Comparison of ENCODE assay signal across 1 cellular context in genomic region chr19:18493440-18494266, GRCh38.
TF ChIP-seq lines count a peak whose summit lies in the region.

No MANE protein-coding gene starts in this region.

TF ChIP-seq in WTC11, 78 proteins besides CTCF, POLR2A, EP300 and RAD21 (continued from another document):
- TF ChIP-seq, protein P1, sequence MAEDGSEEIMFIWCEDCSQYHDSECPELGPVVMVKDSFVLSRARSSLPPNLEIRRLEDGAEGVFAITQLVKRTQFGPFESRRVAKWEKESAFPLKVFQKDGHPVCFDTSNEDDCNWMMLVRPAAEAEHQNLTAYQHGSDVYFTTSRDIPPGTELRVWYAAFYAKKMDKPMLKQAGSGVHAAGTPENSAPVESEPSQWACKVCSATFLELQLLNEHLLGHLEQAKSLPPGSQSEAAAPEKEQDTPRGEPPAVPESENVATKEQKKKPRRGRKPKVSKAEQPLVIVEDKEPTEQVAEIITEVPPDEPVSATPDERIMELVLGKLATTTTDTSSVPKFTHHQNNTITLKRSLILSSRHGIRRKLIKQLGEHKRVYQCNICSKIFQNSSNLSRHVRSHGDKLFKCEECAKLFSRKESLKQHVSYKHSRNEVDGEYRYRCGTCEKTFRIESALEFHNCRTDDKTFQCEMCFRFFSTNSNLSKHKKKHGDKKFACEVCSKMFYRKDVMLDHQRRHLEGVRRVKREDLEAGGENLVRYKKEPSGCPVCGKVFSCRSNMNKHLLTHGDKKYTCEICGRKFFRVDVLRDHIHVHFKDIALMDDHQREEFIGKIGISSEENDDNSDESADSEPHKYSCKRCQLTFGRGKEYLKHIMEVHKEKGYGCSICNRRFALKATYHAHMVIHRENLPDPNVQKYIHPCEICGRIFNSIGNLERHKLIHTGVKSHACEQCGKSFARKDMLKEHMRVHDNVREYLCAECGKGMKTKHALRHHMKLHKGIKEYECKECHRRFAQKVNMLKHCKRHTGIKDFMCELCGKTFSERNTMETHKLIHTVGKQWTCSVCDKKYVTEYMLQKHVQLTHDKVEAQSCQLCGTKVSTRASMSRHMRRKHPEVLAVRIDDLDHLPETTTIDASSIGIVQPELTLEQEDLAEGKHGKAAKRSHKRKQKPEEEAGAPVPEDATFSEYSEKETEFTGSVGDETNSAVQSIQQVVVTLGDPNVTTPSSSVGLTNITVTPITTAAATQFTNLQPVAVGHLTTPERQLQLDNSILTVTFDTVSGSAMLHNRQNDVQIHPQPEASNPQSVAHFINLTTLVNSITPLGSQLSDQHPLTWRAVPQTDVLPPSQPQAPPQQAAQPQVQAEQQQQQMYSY (CRISPR knock-in tag; IDR thresholded peaks at IDR 0.05) = no peak
- TF ChIP-seq HMGA2 (CRISPR knock-in tag; IDR thresholded peaks at IDR 0.05) (no peak), ZNF423 (CRISPR knock-in tag; IDR thresholded peaks at IDR 0.05) (no peak), ZNF232 (CRISPR knock-in tag; IDR thresholded peaks at IDR 0.05) (no peak), JAZF1 (CRISPR knock-in tag; IDR thresholded peaks at IDR 0.05) (no peak), NR2C2 (CRISPR knock-in tag; IDR thresholded peaks at IDR 0.05) (no peak), NFATC4 (CRISPR knock-in tag; IDR thresholded peaks at IDR 0.05) (no peak), SP1 (CRISPR knock-in tag; conservative IDR thresholded peaks at IDR 0.05) (no peak), ZNF263 (CRISPR knock-in tag; IDR thresholded peaks at IDR 0.05; ENCODE audit: low read depth) (no peak), FOXJ3 (CRISPR knock-in tag; IDR thresholded peaks at IDR 0.05; ENCODE audit: borderline replicate concordance) (no peak)
- TF ChIP-seq, protein P2, sequence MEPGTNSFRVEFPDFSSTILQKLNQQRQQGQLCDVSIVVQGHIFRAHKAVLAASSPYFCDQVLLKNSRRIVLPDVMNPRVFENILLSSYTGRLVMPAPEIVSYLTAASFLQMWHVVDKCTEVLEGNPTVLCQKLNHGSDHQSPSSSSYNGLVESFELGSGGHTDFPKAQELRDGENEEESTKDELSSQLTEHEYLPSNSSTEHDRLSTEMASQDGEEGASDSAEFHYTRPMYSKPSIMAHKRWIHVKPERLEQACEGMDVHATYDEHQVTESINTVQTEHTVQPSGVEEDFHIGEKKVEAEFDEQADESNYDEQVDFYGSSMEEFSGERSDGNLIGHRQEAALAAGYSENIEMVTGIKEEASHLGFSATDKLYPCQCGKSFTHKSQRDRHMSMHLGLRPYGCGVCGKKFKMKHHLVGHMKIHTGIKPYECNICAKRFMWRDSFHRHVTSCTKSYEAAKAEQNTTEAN (CRISPR knock-in tag; IDR thresholded peaks at IDR 0.05) = no peak
- TF ChIP-seq, protein P3, sequence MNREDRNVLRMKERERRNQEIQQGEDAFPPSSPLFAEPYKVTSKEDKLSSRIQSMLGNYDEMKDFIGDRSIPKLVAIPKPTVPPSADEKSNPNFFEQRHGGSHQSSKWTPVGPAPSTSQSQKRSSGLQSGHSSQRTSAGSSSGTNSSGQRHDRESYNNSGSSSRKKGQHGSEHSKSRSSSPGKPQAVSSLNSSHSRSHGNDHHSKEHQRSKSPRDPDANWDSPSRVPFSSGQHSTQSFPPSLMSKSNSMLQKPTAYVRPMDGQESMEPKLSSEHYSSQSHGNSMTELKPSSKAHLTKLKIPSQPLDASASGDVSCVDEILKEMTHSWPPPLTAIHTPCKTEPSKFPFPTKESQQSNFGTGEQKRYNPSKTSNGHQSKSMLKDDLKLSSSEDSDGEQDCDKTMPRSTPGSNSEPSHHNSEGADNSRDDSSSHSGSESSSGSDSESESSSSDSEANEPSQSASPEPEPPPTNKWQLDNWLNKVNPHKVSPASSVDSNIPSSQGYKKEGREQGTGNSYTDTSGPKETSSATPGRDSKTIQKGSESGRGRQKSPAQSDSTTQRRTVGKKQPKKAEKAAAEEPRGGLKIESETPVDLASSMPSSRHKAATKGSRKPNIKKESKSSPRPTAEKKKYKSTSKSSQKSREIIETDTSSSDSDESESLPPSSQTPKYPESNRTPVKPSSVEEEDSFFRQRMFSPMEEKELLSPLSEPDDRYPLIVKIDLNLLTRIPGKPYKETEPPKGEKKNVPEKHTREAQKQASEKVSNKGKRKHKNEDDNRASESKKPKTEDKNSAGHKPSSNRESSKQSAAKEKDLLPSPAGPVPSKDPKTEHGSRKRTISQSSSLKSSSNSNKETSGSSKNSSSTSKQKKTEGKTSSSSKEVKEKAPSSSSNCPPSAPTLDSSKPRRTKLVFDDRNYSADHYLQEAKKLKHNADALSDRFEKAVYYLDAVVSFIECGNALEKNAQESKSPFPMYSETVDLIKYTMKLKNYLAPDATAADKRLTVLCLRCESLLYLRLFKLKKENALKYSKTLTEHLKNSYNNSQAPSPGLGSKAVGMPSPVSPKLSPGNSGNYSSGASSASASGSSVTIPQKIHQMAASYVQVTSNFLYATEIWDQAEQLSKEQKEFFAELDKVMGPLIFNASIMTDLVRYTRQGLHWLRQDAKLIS (CRISPR knock-in tag; IDR thresholded peaks at IDR 0.05; ENCODE audit: borderline replicate concordance) = no peak
